ENCODE assay signal across 9 cellular contexts in the genomic region with DNA sequence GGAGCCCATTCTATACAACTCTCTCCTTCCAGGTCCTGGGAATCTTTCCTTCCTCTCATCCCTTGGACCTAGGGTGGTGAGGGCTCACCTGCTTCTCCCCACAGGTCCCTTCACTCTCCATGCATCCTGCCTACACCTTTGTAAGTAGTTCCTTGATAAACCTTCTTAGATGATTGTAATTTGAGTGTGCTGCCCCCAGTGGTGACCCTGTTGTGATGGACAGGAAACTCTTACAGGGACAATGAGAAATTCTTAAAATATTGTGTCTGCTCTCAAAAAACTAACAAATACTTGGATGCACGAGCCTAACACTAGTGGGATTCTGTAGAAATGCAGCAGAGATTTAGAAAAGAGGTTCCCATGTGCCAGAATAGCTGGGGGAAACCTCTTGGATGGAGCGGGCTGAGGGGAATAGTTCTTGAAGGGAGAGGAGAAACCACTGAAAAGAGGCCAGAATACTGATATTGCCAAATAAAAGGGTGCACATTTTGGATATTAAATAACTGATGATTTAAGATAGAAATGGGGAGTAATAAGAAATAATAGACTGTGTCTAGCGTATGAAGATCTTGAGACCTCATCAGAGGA. TPM values are rescaled to one million over a fixed set of nuclear protein-coding genes. Genes with fewer than 3 reads are reported as not detected.
A peak's percentile ranks its signal among the peaks of the same experiment; 100 is the strongest.
DNase-seq lines count a peak whose midpoint lies in the region; ATAC-seq and TF ChIP-seq lines count a peak whose summit lies in the region.
"Had no signal": no experiment of that assay in that cellular context is flagged by ENCODE, and none has a peak within 500 bp of the region (broad histone marks: within the 10 kb centered on the region; RNA-seq: fewer than 3 reads in every experiment).

No MANE protein-coding gene starts in this region.

- H2AFZ ChIP-seq in MM.1S (ENCODE audit: low read length), result no peak overlapping the region

- H4K20me1 ChIP-seq in MM.1S (ENCODE audit: insufficient read depth, low read length), result no peaks in the 10 kb centered on the region

- peaks cover under 1% of the 10 kb centered on the region for H3K36me3 Mint-ChIP-seq in activated CD8-positive, alpha-beta memory T cell treated with anti-CD3 and anti-CD28 coated beads, Interleukin-2, amount 10 ng/mL, durations not matched to agents 7 days and 5 days

- intact Hi-C loops in body of pancreas (cut with DNase I), result no loop called here

- peak; percentile 45 for DNase-seq in activated CD8-positive, alpha-beta memory T cell treated with anti-CD3 and anti-CD28 coated beads, Interleukin-2, amount 10 ng/mL, durations not matched to agents 7 days and 5 days
- no peak for DNase-seq in activated CD8-positive, alpha-beta memory T cell treated with anti-CD3 and anti-CD28 coated beads for 24 hours
- DNase-seq in MM.1S (peak; percentile 53), body of pancreas (peak in 2 of 4 donors; percentile 11 to 36), renal cortical epithelial cell (ENCODE audit: low read depth) (peak; percentile 7), NCI-H774 (lab: John Stamatoyannopoulos, UW) (no peak), T-helper 9 cell (no peak)
- no peak for DNase-seq in effector memory CD4-positive, alpha-beta T cell
- DNase-seq: activated B cell treated with CpG ODN at 0.5 μM for 24 hours had no signal

- no peak overlapping the region for H3K4me2 ChIP-seq in MM.1S (ENCODE audit: low read depth, low read length)

- CTCF ChIA-PET in activated CD8-positive, alpha-beta memory T cell treated with anti-CD3 and anti-CD28 coated beads, Interleukin-2, amount 10 ng/mL, durations not matched to agents 7 days and 5 days (lab: Charles Lee), result interaction anchor here (1.0 to 2.8 kb wide), 8 partner anchors 10 to 335 kb away, joined by 4 to 11 read pairs (median 5); no protein-coding TSS in a partner anchor

- TF ChIP-seq CTCF in MM.1S (IDR thresholded peaks at IDR 0.05; ENCODE audit: low read length) (peak; percentile 66), body of pancreas (IDR thresholded peaks at IDR 0.05) (peak in 6 of 7 experiments; percentile 19 to 35 (median 24))

- no peak overlapping the region for H3K9ac ChIP-seq in MM.1S (ENCODE audit: low read length)

- H3K9me3 ChIP-seq in MM.1S (replicated peaks; ENCODE audit: insufficient read depth, low read length), result no peaks in the 10 kb centered on the region
- H3K9me3 ChIP-seq in body of pancreas, result no peaks in the 10 kb centered on the region
- H3K9me3 ChIP-seq in effector memory CD4-positive, alpha-beta T cell (ENCODE audit: control insufficient read depth, low read length), result no peaks in the 10 kb centered on the region

- 68 to 70% methylated on average over 3 of the region's 3 CpGs for WGBS in body of pancreas, 2 donors

- H3K27ac Mint-ChIP-seq in activated CD8-positive, alpha-beta memory T cell treated with anti-CD3 and anti-CD28 coated beads, Interleukin-2, amount 10 ng/mL, durations not matched to agents 7 days and 5 days, result no peak overlapping the region
- H3K27ac Mint-ChIP-seq: activated B cell treated with CpG ODN at 0.5 μM for 24 hours had no signal

- H3K27me3 ChIP-seq in MM.1S (replicated peaks; ENCODE audit: insufficient read depth, low read length) (no peaks in the 10 kb centered on the region), body of pancreas (no peaks in the 10 kb centered on the region)
- H3K27me3 ChIP-seq in effector memory CD4-positive, alpha-beta T cell (replicated peaks; ENCODE audit: control insufficient read depth, insufficient read depth, low read length, poor library complexity, severe bottlenecking), result no peaks in the 10 kb centered on the region

- no peaks in the 10 kb centered on the region for H3K4me1 ChIP-seq in MM.1S (ENCODE audit: low read length)
- peaks cover 6% of the 10 kb centered on the region for H3K4me1 ChIP-seq in body of pancreas
- no peaks in the 10 kb centered on the region for H3K4me1 ChIP-seq in effector memory CD4-positive, alpha-beta T cell (ENCODE audit: control insufficient read depth, insufficient read depth, low read length, poor library complexity, severe bottlenecking)

- TF ChIP-seq POLR2A in body of pancreas (IDR thresholded peaks at IDR 0.05), result no peak

- H3K4me3 Mint-ChIP-seq in activated CD8-positive, alpha-beta memory T cell treated with anti-CD3 and anti-CD28 coated beads, Interleukin-2, amount 10 ng/mL, durations not matched to agents 7 days and 5 days, result no peak overlapping the region
- H3K4me3 Mint-ChIP-seq: activated B cell treated with CpG ODN at 0.5 μM for 24 hours had no signal

- H3K79me2 ChIP-seq in MM.1S (ENCODE audit: low read length), result peaks cover 4% of the 10 kb centered on the region

- H3K36me3 ChIP-seq in MM.1S (replicated peaks; ENCODE audit: insufficient read depth, low read length) (no peaks in the 10 kb centered on the region), body of pancreas (replicated peaks in 1 of 2; ENCODE audit: insufficient read depth in 1 of 2, low read depth in 2 of 2) (peaks cover 0 to 2% of the 10 kb centered on the region in 2 donors)
- H3K36me3 ChIP-seq in effector memory CD4-positive, alpha-beta T cell (ENCODE audit: control insufficient read depth, insufficient read depth, low read length), result no peaks in the 10 kb centered on the region

- H3K4me3 ChIP-seq in MM.1S (ENCODE audit: low read length) (no peak overlapping the region), body of pancreas (no peak overlapping the region)
- no peak overlapping the region for H3K4me3 ChIP-seq in effector memory CD4-positive, alpha-beta T cell (ENCODE audit: insufficient read depth, low read depth, low read length, poor library complexity, severe bottlenecking)

- ATAC-seq in activated CD8-positive, alpha-beta memory T cell treated with anti-CD3 and anti-CD28 coated beads, Interleukin-2, amount 10 ng/mL, durations not matched to agents 7 days and 5 days, result peak; percentile 52
- no peak for ATAC-seq in body of pancreas

- H3K9me2 ChIP-seq in MM.1S (replicated peaks; ENCODE audit: insufficient read depth, low read length), result no peaks in the 10 kb centered on the region

- H3K27me3 Mint-ChIP-seq in activated CD8-positive, alpha-beta memory T cell treated with anti-CD3 and anti-CD28 coated beads, Interleukin-2, amount 10 ng/mL, durations not matched to agents 7 days and 5 days, result peaks cover 10% of the 10 kb centered on the region
- H3K27me3 Mint-ChIP-seq: activated B cell treated with CpG ODN at 0.5 μM for 24 hours had no signal

- no peaks in the 10 kb centered on the region for H3K9me3 Mint-ChIP-seq in activated CD8-positive, alpha-beta memory T cell treated with anti-CD3 and anti-CD28 coated beads, Interleukin-2, amount 10 ng/mL, durations not matched to agents 7 days and 5 days (ENCODE audit: low read depth)
- H3K9me3 Mint-ChIP-seq: activated B cell treated with CpG ODN at 0.5 μM for 24 hours had no signal

- H3F3A ChIP-seq in MM.1S (ENCODE audit: insufficient read depth, low read length), result no peaks in the 10 kb centered on the region; the same call in 1 of the 2 replicates

- H3K4me1 Mint-ChIP-seq in activated CD8-positive, alpha-beta memory T cell treated with anti-CD3 and anti-CD28 coated beads, Interleukin-2, amount 10 ng/mL, durations not matched to agents 7 days and 5 days, result peaks cover 5% of the 10 kb centered on the region

- H3K27ac ChIP-seq in MM.1S (ENCODE audit: low read length), result no peak overlapping the region
- H3K27ac ChIP-seq in body of pancreas, result no peak overlapping the region
- H3K27ac ChIP-seq in effector memory CD4-positive, alpha-beta T cell (ENCODE audit: insufficient read depth, low read length, poor library complexity, severe bottlenecking), result no peak overlapping the region

RNA-seq across cellular contexts. Expression of a gene that starts 6.7 kb away (rescaled TPM):
- 10 to 100 TPM; 33.8 to 33.9 TPM for total RNA-seq in activated CD8-positive, alpha-beta memory T cell treated with anti-CD3 and anti-CD28 coated beads, Interleukin-2, amount 10 ng/mL, durations not matched to agents 7 days and 5 days
- total RNA-seq in body of pancreas (1 to 10 TPM; 4.4 to 8.6 TPM), renal cortical epithelial cell (8.7 and 10.8 TPM in 2 replicates)

Comparison
In these comparisons a context has a peak if more than half of its experiments do, and no peak if none do; other contexts are left out.
1. DNase-seq: peak in activated CD8-positive, alpha-beta memory T cell treated with anti-CD3 and anti-CD28 coated beads, Interleukin-2, amount 10 ng/mL, durations not matched to agents 7 days and 5 days (single experiment), MM.1S (single experiment) and renal cortical epithelial cell (single experiment); none in activated CD8-positive, alpha-beta memory T cell treated with anti-CD3 and anti-CD28 coated beads for 24 hours (single experiment), effector memory CD4-positive, alpha-beta T cell (0 of 3), NCI-H774 (single experiment) and T-helper 9 cell (single experiment).